24 cellular contexts compared by ENCODE assay signal in genomic region chr15:78527325-78527724, GRCh38.
"Had no signal": no experiment of that assay in that cellular context is flagged by ENCODE, and none has a peak within 500 bp of the region (broad histone marks: within the 10 kb centered on the region; RNA-seq: fewer than 3 reads in every experiment).

No MANE protein-coding gene starts in this region.

- H3K36me3 Mint-ChIP-seq: neural progenitor cell; stimulated activated effector memory CD8-positive, alpha-beta T cell treated with anti-CD3 and anti-CD28 coated beads, Interleukin-12 subunit alpha, Interleukin-12 subunit beta, amount 100 ng/mL, for 72 hours had no signal

- DNase-seq: cortex of kidney; effector memory CD8-positive, alpha-beta T cell; foreskin fibroblast; gastrocnemius medialis; head of caudate nucleus; mesenchymal stem cell; midbrain; naive thymus-derived CD4-positive, alpha-beta T cell; stimulated activated CD4-positive, alpha-beta T cell treated with anti-CD3 and anti-CD28 coated beads, Interleukin-12 subunit alpha, Interleukin-12 subunit beta, amount 100 ng/mL, for 4 hours; stimulated activated CD4-positive, alpha-beta T cell treated with anti-CD3 and anti-CD28 coated beads, Interleukin-1b, Interleukin-23, amount 100 ng/mL, for 48 hours; stimulated activated CD4-positive, alpha-beta T cell treated with anti-CD3 and anti-CD28 coated beads, Interleukin-4, amount 100 ng/mL, for 24 hours; stimulated activated naive CD4-positive, alpha-beta T cell treated with Interleukin-2 at 50 U/mL for 16 hours; stomach; thyroid gland had no signal

- ATAC-seq: effector memory CD8-positive, alpha-beta T cell; gastrocnemius medialis; left lobe of liver; naive thymus-derived CD4-positive, alpha-beta T cell; sciatic nerve; stimulated activated effector memory CD8-positive, alpha-beta T cell treated with anti-CD3 and anti-CD28 coated beads, Interleukin-12 subunit alpha, Interleukin-12 subunit beta, amount 100 ng/mL, for 72 hours had no signal

- H3K27ac ChIP-seq: gastrocnemius medialis, neural progenitor cell, prostate gland, right atrium auricular region, stomach, thyroid gland, vagina had no signal

- H3K9me3 ChIP-seq: gastrocnemius medialis, prostate gland, right atrium auricular region, stomach, thyroid gland, vagina had no signal

- H3K4me1 ChIP-seq: gastrocnemius medialis, neural progenitor cell, prostate gland, right atrium auricular region, stomach, thyroid gland, vagina had no signal

- H2AFZ ChIP-seq: neural progenitor cell had no signal

- H3K27ac Mint-ChIP-seq: effector memory CD8-positive, alpha-beta T cell; naive thymus-derived CD4-positive, alpha-beta T cell; nephron; neural progenitor cell; stimulated activated effector memory CD8-positive, alpha-beta T cell treated with anti-CD3 and anti-CD28 coated beads, Interleukin-12 subunit alpha, Interleukin-12 subunit beta, amount 100 ng/mL, for 72 hours had no signal

- H3K4me2 ChIP-seq: neural progenitor cell, smooth muscle cell had no signal

- H3K27me3 ChIP-seq: gastrocnemius medialis, neural progenitor cell, right atrium auricular region, stomach, thyroid gland, vagina had no signal

- H3K9ac ChIP-seq: neural progenitor cell had no signal

- H3K36me3 ChIP-seq: gastrocnemius medialis, neural progenitor cell, prostate gland, right atrium auricular region, thyroid gland, vagina had no signal

- H3K4me3 ChIP-seq: gastrocnemius medialis, lung, neural progenitor cell, prostate gland, right atrium auricular region, smooth muscle cell, stomach, thyroid gland, vagina had no signal

- H3K9me3 Mint-ChIP-seq: effector memory CD8-positive, alpha-beta T cell; stimulated activated effector memory CD8-positive, alpha-beta T cell treated with anti-CD3 and anti-CD28 coated beads, Interleukin-12 subunit alpha, Interleukin-12 subunit beta, amount 100 ng/mL, for 72 hours had no signal
